34 cellular contexts compared by ENCODE assay signal in genomic region chr4:17968721-17969120, GRCh38.
"Had no signal": no experiment of that assay in that cellular context is flagged by ENCODE, and none has a peak within 500 bp of the region (broad histone marks: within the 10 kb centered on the region; RNA-seq: fewer than 3 reads in every experiment).

No MANE protein-coding gene starts in this region.

- FAIRE-seq: astrocyte, endometrium, endothelial cell of umbilical vein, frontal cortex had no signal

- H3K4me3 Mint-ChIP-seq: activated B cell treated with CpG ODN at 0.5 μM for 24 hours; activated CD8-positive, alpha-beta T cell treated with anti-CD3 and anti-CD28 coated beads for 36 hours; activated naive CD8-positive, alpha-beta T cell; activated T-cell treated with anti-CD3 and anti-CD28 coated beads, Interleukin-2, amount 50 U/mL, for 4 hours; activated T-helper 17 cell treated with anti-CD3 and anti-CD28 coated beads, Interleukin-2, amount 50 U/mL, for 72 hours; T-helper 17 cell; T-helper 2 cell treated with Interferon-gamma antibody and Interleukin-4, amounts not matched to agents 5 μg/mL and 100 μg/mL, for 36 hours had no signal

- H3K27ac ChIP-seq: brain microvascular endothelial cell, cardiac muscle cell, colonic mucosa, esophagus muscularis mucosa, heart left ventricle, WERI-Rb-1 had no signal

- H3K27me3 ChIP-seq: brain microvascular endothelial cell, cardiac muscle cell, colonic mucosa, esophagus muscularis mucosa, heart left ventricle had no signal

- H3K9me3 ChIP-seq: colonic mucosa, esophagus muscularis mucosa had no signal

- DNase-seq: activated B cell treated with CpG ODN at 0.5 μM for 24 hours; activated CD4-positive, alpha-beta T cell treated with anti-CD3 and anti-CD28 coated beads for 48 hours; activated CD4-positive, alpha-beta T cell treated with anti-CD3 and anti-CD28 coated beads, Interleukin-2, amount 50 U/mL, for 1 hour; activated CD4-positive, alpha-beta T cell treated with anti-CD3 and anti-CD28 coated beads, Interleukin-2, amount 50 U/mL, for 48 hours; activated CD8-positive, alpha-beta memory T cell treated with anti-CD3 and anti-CD28 coated beads for 24 hours; activated CD8-positive, alpha-beta T cell treated with anti-CD3 and anti-CD28 coated beads for 36 hours; activated effector memory CD4-positive, alpha-beta T cell treated with Interleukin-2 at 50 U/mL for 16 hours; activated gamma-delta T cell treated with Interleukin-2 at 50 U/mL for 16 hours; activated naive CD4-positive, alpha-beta T cell treated with anti-CD3 and anti-CD28 coated beads, Interleukin-2, amount 50 U/mL, for 16 hours; activated naive CD4-positive, alpha-beta T cell treated with Interleukin-2 at 50 U/mL for 16 hours; activated T-cell treated with anti-CD3 and anti-CD28 coated beads, Interleukin-2, amount 50 U/mL, for 4 hours; amniotic stem cell; anterior cingulate cortex; brain microvascular endothelial cell; central memory CD4-positive, alpha-beta T cell; cerebellar nuclear complex; colonic mucosa; effector CD8-positive, alpha-beta T cell; erythroblast; heart left ventricle; T-helper 1 cell; T-helper 17 cell; T1000; WERI-Rb-1 had no signal

- H3K27me3 Mint-ChIP-seq: activated B cell treated with CpG ODN at 0.5 μM for 24 hours; activated CD8-positive, alpha-beta T cell treated with anti-CD3 and anti-CD28 coated beads for 36 hours; activated naive CD8-positive, alpha-beta T cell; activated T-helper 17 cell treated with anti-CD3 and anti-CD28 coated beads, Interleukin-2, amount 50 U/mL, for 72 hours; T-helper 17 cell had no signal

- H3K4me1 ChIP-seq: colonic mucosa, esophagus muscularis mucosa had no signal

- ATAC-seq: activated CD4-positive, CD25-positive, alpha-beta regulatory T cell treated with anti-CD3 and anti-CD28 coated beads, Interleukin-2, amount 50 U/mL, for 24 hours; activated CD8-positive, alpha-beta T cell treated with anti-CD3 and anti-CD28 coated beads for 36 hours; activated T-cell treated with anti-CD3 and anti-CD28 coated beads, Interleukin-2, amount 50 U/mL, for 4 hours; activated T-helper 17 cell treated with anti-CD3 and anti-CD28 coated beads, Interleukin-2, amount 50 U/mL, for 72 hours; heart left ventricle; T-helper 17 cell had no signal

- H3K4me1 Mint-ChIP-seq: activated T-helper 17 cell treated with anti-CD3 and anti-CD28 coated beads, Interleukin-2, amount 50 U/mL, for 72 hours; T-helper 17 cell had no signal

- H3K27ac Mint-ChIP-seq: activated B cell treated with CpG ODN at 0.5 μM for 24 hours; activated CD8-positive, alpha-beta T cell treated with anti-CD3 and anti-CD28 coated beads for 36 hours; activated naive CD8-positive, alpha-beta T cell; activated T-helper 17 cell treated with anti-CD3 and anti-CD28 coated beads, Interleukin-2, amount 50 U/mL, for 72 hours; T-helper 17 cell; T-helper 2 cell treated with Interferon-gamma antibody and Interleukin-4, amounts not matched to agents 5 μg/mL and 100 μg/mL, for 36 hours had no signal

- H3K4me3 ChIP-seq: cardiac muscle cell, colonic mucosa, esophagus muscularis mucosa, heart left ventricle had no signal

- H3K36me3 ChIP-seq: brain microvascular endothelial cell, cardiac muscle cell, colonic mucosa, esophagus muscularis mucosa, heart left ventricle had no signal

- H3K9me3 Mint-ChIP-seq: activated B cell treated with CpG ODN at 0.5 μM for 24 hours; activated CD8-positive, alpha-beta T cell treated with anti-CD3 and anti-CD28 coated beads for 36 hours; activated T-cell treated with anti-CD3 and anti-CD28 coated beads, Interleukin-2, amount 50 U/mL, for 4 hours; activated T-helper 17 cell treated with anti-CD3 and anti-CD28 coated beads, Interleukin-2, amount 50 U/mL, for 72 hours; T-helper 2 cell treated with Interferon-gamma antibody and Interleukin-4, amounts not matched to agents 5 μg/mL and 100 μg/mL, for 36 hours had no signal
